Comparison of ENCODE assay signal across 8 cellular contexts in the genomic region with DNA sequence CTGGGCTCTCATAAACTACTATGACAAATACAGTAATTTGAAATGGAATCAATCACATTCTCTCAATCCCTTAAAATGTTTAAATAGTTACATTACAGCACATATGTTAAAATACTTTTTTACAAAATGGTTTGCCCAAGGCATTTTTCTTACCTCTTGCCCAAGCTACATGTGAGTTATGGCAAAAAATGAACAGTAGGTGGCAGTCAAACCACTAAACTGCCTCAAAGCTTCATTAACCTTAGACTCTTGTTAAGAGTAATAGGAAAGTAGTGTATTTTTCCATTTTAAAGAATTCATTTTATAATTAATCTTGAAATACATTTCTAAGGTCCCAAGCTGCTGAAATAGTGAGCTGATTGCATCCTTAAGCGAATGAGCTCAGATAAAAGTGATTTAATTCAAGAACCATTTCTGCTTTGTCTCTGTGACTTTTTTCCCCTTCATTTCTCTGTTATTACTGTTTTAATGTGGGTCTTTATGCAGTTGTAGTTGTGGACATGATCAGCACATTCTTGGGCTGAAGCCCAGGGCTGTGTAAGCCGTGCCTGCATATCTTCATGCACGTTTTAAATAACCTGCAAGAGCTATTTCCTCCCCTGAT.
DNase-seq lines count a peak whose midpoint lies in the region; ATAC-seq and TF ChIP-seq lines count a peak whose summit lies in the region.

No MANE protein-coding gene starts in this region.

- peak; percentile 82 for TF ChIP-seq RAD21 in IMR-90 (IDR thresholded peaks at IDR 0.05; ENCODE audit: low read length)

- H3K4me1 ChIP-seq in IMR-90 (ENCODE audit: control insufficient read depth, insufficient read depth, low read length) = no peaks in the 10 kb centered on the region
- H3K4me1 ChIP-seq in PC-9 (replicated peaks; ENCODE audit: insufficient read depth) = no peaks in the 10 kb centered on the region

- no peak overlapping the region for H3K18ac ChIP-seq in IMR-90 (ENCODE audit: low read depth, low read length)

- BruUV-seq in IMR-90 (replicated peaks; lab: Mats Ljungman, UMichigan) (no TSS peak), PC-9 (replicated peaks; lab: Mats Ljungman, UMichigan) (no TSS peak)

- H4K8ac ChIP-seq in IMR-90 (ENCODE audit: low read depth in 2 of 2, low read length in 2 of 2) = no peak overlapping the region

- H3K9me3 Mint-ChIP-seq in effector memory CD8-positive, alpha-beta T cell = no peaks in the 10 kb centered on the region

- H4K91ac ChIP-seq in IMR-90 (ENCODE audit: insufficient read depth, low read depth, low read length) = no peak overlapping the region

- CTCF ChIA-PET in IMR-90 (lab: Yijun Ruan, JAX) (interaction anchor here (0.6 to 2.1 kb wide), 11 partner anchors 34 to 1639 kb away, joined by 3 to 9 read pairs (median 4); no protein-coding TSS in a partner anchor), PC-9 (lab: Charles Lee) (interaction anchor here (0.6 to 2.2 kb wide), 4 partner anchors 22 to 864 kb away, joined by 3 to 22 read pairs (median 4); no protein-coding TSS in a partner anchor)

- TF ChIP-seq CTCF in IMR-90 (conservative IDR thresholded peaks at IDR 0.05; ENCODE audit: low read depth, low read length) = peak; percentile 85
- TF ChIP-seq CTCF in PC-9 (conservative IDR thresholded peaks at IDR 0.05) = peak; percentile 94

- no peaks in the 10 kb centered on the region for H3K79me1 ChIP-seq in IMR-90 (ENCODE audit: low read depth in 1 of 2, low read length in 2 of 2)

- no peaks in the 10 kb centered on the region for H3K79me2 ChIP-seq in PC-9 (ENCODE audit: low read depth)

- ATAC-seq in GM18520 (IDR thresholded peaks at IDR 0.05; ENCODE audit: unreplicated experiment) (peak; percentile 45), IMR-90 (ENCODE audit: low read depth) (peak; percentile 82), GM18505 (IDR thresholded peaks at IDR 0.05; ENCODE audit: unreplicated experiment) (no peak)
- peak; percentile 42 for ATAC-seq in effector memory CD8-positive, alpha-beta T cell (replicated peaks)

- no peaks in the 10 kb centered on the region for H3K36me3 Mint-ChIP-seq in effector memory CD8-positive, alpha-beta T cell (ENCODE audit: insufficient read depth)

- dilution Hi-C loops in IMR-90 (cut with HindIII; ENCODE audit: low sequenced_read_pairs, unreplicated experiment) = no loop called here

- H4K5ac ChIP-seq in IMR-90 (ENCODE audit: low read depth, low read length) = no peak overlapping the region

- no peaks in the 10 kb centered on the region for H3K36me3 ChIP-seq in IMR-90 (ENCODE audit: control insufficient read depth, insufficient read depth, low read length)
- H3K36me3 ChIP-seq in PC-9 (ENCODE audit: low read depth) = no peaks in the 10 kb centered on the region

- WGBS in IMR-90 (ENCODE audit: extremely low coverage in 2 of 2, insufficient read length in 1 of 2), 2 experiments = no CpG with 5 or more reads among the region's 3 CpGs

- H2BK15ac ChIP-seq in IMR-90 (ENCODE audit: low read depth, low read length) = no peak overlapping the region

- no peak overlapping the region for H3K14ac ChIP-seq in IMR-90 (replicated peaks; ENCODE audit: low read depth, low read length)

- no peaks in the 10 kb centered on the region for H4K20me1 ChIP-seq in IMR-90 (ENCODE audit: insufficient read depth, low read length)
- H4K20me1 ChIP-seq in PC-9 (ENCODE audit: insufficient read depth) = no peaks in the 10 kb centered on the region

- no peak overlapping the region for H2BK20ac ChIP-seq in IMR-90 (ENCODE audit: low read depth, low read length)

- H3K23ac ChIP-seq in IMR-90 (ENCODE audit: low read depth, low read length) = no peak overlapping the region

- peak; percentile 52 for DNase-seq in COR-L47 (lab: John Stamatoyannopoulos, UW)
- peak; percentile 78 for DNase-seq in IMR-90
- peak; percentile 38 to 64 for DNase-seq in PC-9
- peak; percentile 7 to 19 (median 9) for DNase-seq in effector memory CD8-positive, alpha-beta T cell
- DNase-seq in midbrain (lab: John Stamatoyannopoulos, UW) = peak; percentile 45
- no peak for DNase-seq in posterior vena cava (ENCODE audit: low spot score)

- no peaks in the 10 kb centered on the region for H3F3A ChIP-seq in PC-9 (ENCODE audit: insufficient read depth, low read depth)

- H3K4ac ChIP-seq in IMR-90 (ENCODE audit: low read depth, low read length) = no peak overlapping the region

- POLR2A ChIA-PET in IMR-90 (lab: Charles Lee; ENCODE audit: unreplicated experiment) = no interaction called here
- POLR2A ChIA-PET in PC-9 (lab: Charles Lee; ENCODE audit: unreplicated experiment) = interaction anchor here (0.7 kb wide), 1 partner anchor 420 kb away, joined by 3 read pairs; no protein-coding TSS in a partner anchor

- H3K4me2 ChIP-seq in IMR-90 (ENCODE audit: low read depth, low read length) (no peak overlapping the region), PC-9 (no peak overlapping the region)

- H3K27me3 ChIP-seq in IMR-90 (ENCODE audit: control insufficient read depth, insufficient read depth, low read length) = peaks cover 2% of the 10 kb centered on the region
- peaks cover 30% of the 10 kb centered on the region for H3K27me3 ChIP-seq in PC-9 (ENCODE audit: insufficient read depth, low read depth)

- no peaks in the 10 kb centered on the region for H3K9me2 ChIP-seq in PC-9 (ENCODE audit: insufficient read depth)

- H2AK5ac ChIP-seq in IMR-90 (ENCODE audit: low read depth, low read length) = no peak overlapping the region

- no peaks in the 10 kb centered on the region for H3K9me1 ChIP-seq in IMR-90 (ENCODE audit: insufficient read depth, low read length)

- no peaks in the 10 kb centered on the region for H3K9me3 ChIP-seq in IMR-90 (ENCODE audit: control insufficient read depth, insufficient read depth, low read length)
- H3K9me3 ChIP-seq in PC-9 (ENCODE audit: insufficient read depth, low read depth) = no peaks in the 10 kb centered on the region

- no peak overlapping the region for H3K4me3 Mint-ChIP-seq in effector memory CD8-positive, alpha-beta T cell

- no peak overlapping the region for H2AK9ac ChIP-seq in IMR-90 (replicated peaks; ENCODE audit: low read depth, low read length, poor library complexity)

- no peak overlapping the region for H2BK120ac ChIP-seq in IMR-90 (ENCODE audit: low read depth, low read length)

- no peak overlapping the region for H3K56ac ChIP-seq in IMR-90 (ENCODE audit: extremely low read depth, insufficient read depth, low read length)

- H3K27ac ChIP-seq in IMR-90 (ENCODE audit: insufficient read depth, low read length) = no peak overlapping the region
- no peak overlapping the region for H3K27ac ChIP-seq in PC-9

- H3K9ac ChIP-seq in IMR-90 (ENCODE audit: low read depth, low read length) = no peak overlapping the region

- H2AFZ ChIP-seq in IMR-90 (replicated peaks; ENCODE audit: low read length, poor library complexity) (no peak overlapping the region), PC-9 (no peak overlapping the region)

- no peak overlapping the region for H2BK5ac ChIP-seq in IMR-90 (ENCODE audit: low read depth, low read length, poor library complexity, severe bottlenecking)

- 0 out of 2 replicates have a peak, but pooled peaks have one; percentile 19 for TF ChIP-seq POLR2A in IMR-90 (IDR thresholded peaks at IDR 0.05; ENCODE audit: low read depth, low read length)
- TF ChIP-seq POLR2A in GM18505 (IDR thresholded peaks at IDR 0.05; ENCODE audit: borderline replicate concordance, extremely low read depth, insufficient read depth, insufficient read length) = no peak

- peaks cover 34 to 42% of the 10 kb centered on the region in 2 donors for H3K27me3 Mint-ChIP-seq in effector memory CD8-positive, alpha-beta T cell

- in situ Hi-C loops in IMR-90 (cut with MboI; ENCODE audit: low sequenced_read_pairs) = no loop called here

- no peak overlapping the region for H3K4me3 ChIP-seq in IMR-90 (ENCODE audit: insufficient read depth, low read depth, low read length)
- no peak overlapping the region for H3K4me3 ChIP-seq in PC-9

- no peaks in the 10 kb centered on the region for H3K4me1 Mint-ChIP-seq in effector memory CD8-positive, alpha-beta T cell (ENCODE audit: low read depth in 2 of 2)

- intact Hi-C loops in IMR-90 (cut with micrococcal nuclease) = loop anchor here (1.0 to 2.0 kb wide), 3 partner anchors 313 to 407 kb away; a partner anchor contains a TSS
- intact Hi-C loops in PC-9 (cut with micrococcal nuclease; ENCODE audit: unreplicated experiment) = loop anchor here (1.0 to 10.0 kb wide), 3 partner anchors 396 to 965 kb away; no protein-coding TSS in a partner anchor
- intact Hi-C loops in posterior vena cava (cut with DNase I) = loop anchor here in 1 of 2 donors (10.0 kb wide), 1 partner anchor 135 kb away; no protein-coding TSS in a partner anchor

- no peak overlapping the region for H3K27ac Mint-ChIP-seq in effector memory CD8-positive, alpha-beta T cell

TF ChIP-seq in IMR-90, 13 proteins besides CTCF, POLR2A, EP300 and RAD21:
- TF ChIP-seq SMC3 (IDR thresholded peaks at IDR 0.05; ENCODE audit: low read depth, low read length) (peak; percentile 85), FOS (IDR thresholded peaks at IDR 0.05; ENCODE audit: low read depth, low read length) (no peak)
TF ChIP-seq in IMR-90: peak in this region for 1.
